ENCODE assay signal across 10 cellular contexts in genomic region chr16:81711609-81712329, GRCh38.
DNase-seq lines count a peak whose midpoint lies in the region; ATAC-seq, FAIRE-seq and TF ChIP-seq lines count a peak whose summit lies in the region.
"Had no signal": no experiment of that assay in that cellular context is flagged by ENCODE, and none has a peak within 500 bp of the region (broad histone marks: within the 10 kb centered on the region; RNA-seq: fewer than 3 reads in every experiment).

No MANE protein-coding gene starts in this region.

- H3K9me3 ChIP-seq in MG63: no peaks in the 10 kb centered on the region
- H3K9me3 ChIP-seq in muscle layer of duodenum (ENCODE audit: control insufficient read depth in 1 of 2, low read length in 2 of 2): no peaks in the 10 kb centered on the region
- H3K9me3 ChIP-seq: heart left ventricle had no signal

- H3K27ac ChIP-seq in muscle layer of duodenum (ENCODE audit: low read length): peak overlapping the region; percentile 39

- H3K27me3 ChIP-seq in MG63 (no peaks in the 10 kb centered on the region), bronchial epithelial cell (ENCODE audit: control insufficient read depth, insufficient read depth, low read length) (no peaks in the 10 kb centered on the region), muscle layer of duodenum (ENCODE audit: low read depth, low read length) (no peaks in the 10 kb centered on the region)
- H3K27me3 ChIP-seq: heart left ventricle had no signal

- no peak for FAIRE-seq in bronchial epithelial cell (lab: Jason Lieb, UNC)
- FAIRE-seq: TTC549 had no signal

- no peaks in the 10 kb centered on the region for H3K36me3 ChIP-seq in MG63
- H3K36me3 ChIP-seq in bronchial epithelial cell (ENCODE audit: control insufficient read depth, insufficient read depth, low read length): peaks cover 10% of the 10 kb centered on the region
- H3K36me3 ChIP-seq in muscle layer of duodenum (ENCODE audit: control insufficient read depth in 1 of 2, insufficient read depth in 2 of 2, low read length in 2 of 2): peaks cover 19 to 20% of the 10 kb centered on the region in 2 donors

- no peak for ATAC-seq in HG02981 (IDR thresholded peaks at IDR 0.05; ENCODE audit: unreplicated experiment)
- ATAC-seq in GM19467 (IDR thresholded peaks at IDR 0.05; ENCODE audit: unreplicated experiment): no peak

- no peak for TF ChIP-seq CTCF in bronchial epithelial cell (IDR thresholded peaks at IDR 0.05; ENCODE audit: insufficient read depth, low read length, severe bottlenecking)

- H3K4me3 ChIP-seq in MG63: no peak overlapping the region
- H3K4me3 ChIP-seq in bronchial epithelial cell (ENCODE audit: low read depth, low read length): no peak overlapping the region
- no peak overlapping the region for H3K4me3 ChIP-seq in muscle layer of duodenum (ENCODE audit: low read depth in 1 of 2, low read length in 2 of 2)
- H3K4me3 ChIP-seq: heart left ventricle had no signal

- DNase-seq in CD1c-positive myeloid dendritic cell (ENCODE audit: extremely low spot score): peak; percentile 9
- DNase-seq in MG63: peak; percentile 88
- DNase-seq in bronchial epithelial cell (ENCODE audit: low read depth): peak; percentile 86
- no peak for DNase-seq in NCI-H446 treated with DMSO at 0.1 percent for 48 hours (lab: John Stamatoyannopoulos, UW)
- DNase-seq in cerebellar nuclear complex (lab: John Stamatoyannopoulos, UW): no peak
- DNase-seq: heart left ventricle had no signal

- peaks cover 7 to 18% of the 10 kb centered on the region in 2 donors for H3K4me1 ChIP-seq in muscle layer of duodenum (ENCODE audit: control insufficient read depth in 1 of 2, insufficient read depth in 2 of 2, low read length in 2 of 2)

Comparison
In these comparisons a context has a peak if more than half of its experiments do, and no peak if none do; other contexts are left out.
1. DNase-seq: peak in CD1c-positive myeloid dendritic cell (single experiment), MG63 (single experiment) and bronchial epithelial cell (single experiment); none in NCI-H446 treated with DMSO at 0.1 percent for 48 hours (single experiment) and cerebellar nuclear complex (0 of 2).